In genomic region chr17:16927641-16928321, GRCh38 we compare ENCODE assay signal across 17 cellular contexts. TPM values are rescaled to one million over a fixed set of nuclear protein-coding genes. Genes with fewer than 3 reads are reported as not detected.
"Had no signal": no experiment of that assay in that cellular context is flagged by ENCODE, and none has a peak within 500 bp of the region (broad histone marks: within the 10 kb centered on the region; RNA-seq: fewer than 3 reads in every experiment).

No MANE protein-coding gene starts in this region.

- H3K36me3 Mint-ChIP-seq: activated naive CD8-positive, alpha-beta T cell treated with anti-CD3 and anti-CD28 coated beads, Interleukin-2, amount 10 ng/mL, durations not matched to agents 7 days and 5 days; brain; immature natural killer cell; naive thymus-derived CD8-positive, alpha-beta T cell had no signal

- H3K27ac ChIP-seq: neutrophil, uterus had no signal

- DNase-seq: activated CD8-positive, alpha-beta T cell treated with anti-CD3 and anti-CD28 coated beads for 36 hours; activated gamma-delta T cell treated with Interleukin-2 at 50 U/mL for 16 hours; activated naive CD8-positive, alpha-beta T cell treated with anti-CD3 and anti-CD28 coated beads, Interleukin-2, amount 10 ng/mL, durations not matched to agents 7 days and 5 days; activated T-cell treated with anti-CD3 and anti-CD28 coated beads, Interleukin-2, amount 50 U/mL, for 4 hours; cortex of kidney; effector CD8-positive, alpha-beta T cell; immature natural killer cell; mammary epithelial cell; naive thymus-derived CD8-positive, alpha-beta T cell; right cardiac atrium; uterus had no signal

- ATAC-seq: activated CD8-positive, alpha-beta T cell treated with anti-CD3 and anti-CD28 coated beads for 36 hours; activated T-cell treated with anti-CD3 and anti-CD28 coated beads, Interleukin-2, amount 50 U/mL, for 4 hours; naive thymus-derived CD8-positive, alpha-beta T cell; right cardiac atrium had no signal

- H3K4me3 ChIP-seq: uterus had no signal

- H3K9me3 Mint-ChIP-seq: activated CD8-positive, alpha-beta T cell treated with anti-CD3 and anti-CD28 coated beads for 36 hours; activated naive CD8-positive, alpha-beta T cell treated with anti-CD3 and anti-CD28 coated beads, Interleukin-2, amount 10 ng/mL, durations not matched to agents 7 days and 5 days; activated T-cell treated with anti-CD3 and anti-CD28 coated beads, Interleukin-2, amount 50 U/mL, for 4 hours; central memory CD8-positive, alpha-beta T cell; immature natural killer cell; naive thymus-derived CD8-positive, alpha-beta T cell had no signal

- H3K4me1 ChIP-seq: uterus had no signal

- H3K9me3 ChIP-seq: neutrophil, uterus had no signal

- H3K4me3 Mint-ChIP-seq: activated CD8-positive, alpha-beta T cell treated with anti-CD3 and anti-CD28 coated beads for 36 hours; activated naive CD8-positive, alpha-beta T cell treated with anti-CD3 and anti-CD28 coated beads, Interleukin-2, amount 10 ng/mL, durations not matched to agents 7 days and 5 days; activated T-cell treated with anti-CD3 and anti-CD28 coated beads, Interleukin-2, amount 50 U/mL, for 4 hours; brain; central memory CD8-positive, alpha-beta T cell; immature natural killer cell; naive thymus-derived CD8-positive, alpha-beta T cell had no signal

- H3K27ac Mint-ChIP-seq: activated CD8-positive, alpha-beta T cell treated with anti-CD3 and anti-CD28 coated beads for 36 hours; activated naive CD8-positive, alpha-beta T cell treated with anti-CD3 and anti-CD28 coated beads, Interleukin-2, amount 10 ng/mL, durations not matched to agents 7 days and 5 days; brain; immature natural killer cell; naive thymus-derived CD8-positive, alpha-beta T cell had no signal

- H3K4me1 Mint-ChIP-seq: activated naive CD8-positive, alpha-beta T cell treated with anti-CD3 and anti-CD28 coated beads, Interleukin-2, amount 10 ng/mL, durations not matched to agents 7 days and 5 days; brain; central memory CD8-positive, alpha-beta T cell; immature natural killer cell had no signal

- H3K27me3 ChIP-seq: neutrophil, uterus had no signal

- H3K36me3 ChIP-seq: neutrophil, uterus had no signal

- H3K27me3 Mint-ChIP-seq: activated CD8-positive, alpha-beta T cell treated with anti-CD3 and anti-CD28 coated beads for 36 hours; activated naive CD8-positive, alpha-beta T cell treated with anti-CD3 and anti-CD28 coated beads, Interleukin-2, amount 10 ng/mL, durations not matched to agents 7 days and 5 days; brain; naive thymus-derived CD8-positive, alpha-beta T cell had no signal

RNA-seq across cellular contexts. Expression of gene TNFRSF13B, which starts 44.1 kb away (rescaled TPM):
- total RNA-seq: activated CD8-positive, alpha-beta T cell treated with anti-CD3 and anti-CD28 coated beads for 36 hours; activated naive CD8-positive, alpha-beta T cell treated with anti-CD3 and anti-CD28 coated beads, Interleukin-2, amount 10 ng/mL, durations not matched to agents 7 days and 5 days; fibroblast of lung; frontal cortex; mammary epithelial cell; right cardiac atrium; T-helper 1 cell treated with Interleukin-12 subunit alpha and Interleukin-12 subunit beta and Interleukin-4 antibody, amounts not matched to agents 30 ng/mL and 1 ng/mL, for 36 hours; uterus had no signal
